In genomic region chr9:97889941-97890557, GRCh38 we compare ENCODE assay signal across 9 cellular contexts. TPM values are rescaled to one million over a fixed set of nuclear protein-coding genes. Genes with fewer than 3 reads are reported as not detected.
DNase-seq lines count a peak whose midpoint lies in the region; ATAC-seq and TF ChIP-seq lines count a peak whose summit lies in the region.
"Had no signal": no experiment of that assay in that cellular context is flagged by ENCODE, and none has a peak within 500 bp of the region (broad histone marks: within the 10 kb centered on the region; RNA-seq: fewer than 3 reads in every experiment).

No MANE protein-coding gene starts in this region.

- peak; percentile 2 for DNase-seq in DMS53 treated with DMSO at 0.1 percent for 48 hours (lab: John Stamatoyannopoulos, UW; ENCODE audit: unreplicated experiment)
- peak; percentile 64 for DNase-seq in activated T-cell treated with anti-CD3 and anti-CD28 coated beads for 1 hour (ENCODE audit: low read depth)
- peak; percentile 19 for DNase-seq in fibroblast of the aortic adventitia (ENCODE audit: low read depth)
- DNase-seq in stimulated activated CD4-positive, alpha-beta T cell treated with anti-CD3 and anti-CD28 coated beads, Interleukin-1b, Interleukin-23, amount 100 ng/mL, for 24 hours (ENCODE audit: low read depth in 4 of 4, low spot score in 1 of 4), result peak; percentile 30 to 56 (median 54)
- no peak for DNase-seq in middle frontal gyrus (ENCODE audit: extremely low spot score, low spot score)
- no peak for DNase-seq in glomerular visceral epithelial cell (ENCODE audit: extremely low spot score)

- no peak overlapping the region for H3K4me3 ChIP-seq in fibroblast of the aortic adventitia (ENCODE audit: low read depth, low read length)

- peak; percentile 79 for TF ChIP-seq CTCF in LNCAP (IDR thresholded peaks at IDR 0.05)
- peak; percentile 69 for TF ChIP-seq CTCF in fibroblast of the aortic adventitia (IDR thresholded peaks at IDR 0.05; ENCODE audit: insufficient read depth, low read length)

- no peak for ATAC-seq in GM18868 (IDR thresholded peaks at IDR 0.05; ENCODE audit: unreplicated experiment)

RNA-seq across cellular contexts. Expression of gene TRMO, which starts 32.3 kb away (rescaled TPM):
- 15.1 and 15.7 TPM in 2 replicates for total RNA-seq in fibroblast of the aortic adventitia (ENCODE audit: low replicate concordance)

RNA-seq across cellular contexts. Expression of gene FOXE1, which starts 37.0 kb away (rescaled TPM):
- total RNA-seq in fibroblast of the aortic adventitia (ENCODE audit: low replicate concordance), result not detected in 2 replicates

RNA-seq across cellular contexts. Expression of gene HEMGN, which starts 47.9 kb away (rescaled TPM):
- not detected in 2 replicates for total RNA-seq in fibroblast of the aortic adventitia (ENCODE audit: low replicate concordance)
- total RNA-seq: renal cortical epithelial cell had no signal

Comparison
In these comparisons a context has a peak if more than half of its experiments do, and no peak if none do; other contexts are left out.
1. DNase-seq: peak in DMS53 treated with DMSO at 0.1 percent for 48 hours (single experiment), activated T-cell treated with anti-CD3 and anti-CD28 coated beads for 1 hour (single experiment), fibroblast of the aortic adventitia (single experiment) and stimulated activated CD4-positive, alpha-beta T cell treated with anti-CD3 and anti-CD28 coated beads, Interleukin-1b, Interleukin-23, amount 100 ng/mL, for 24 hours (4 of 4); none in middle frontal gyrus (single experiment) and glomerular visceral epithelial cell (single experiment).